In the genomic region with DNA sequence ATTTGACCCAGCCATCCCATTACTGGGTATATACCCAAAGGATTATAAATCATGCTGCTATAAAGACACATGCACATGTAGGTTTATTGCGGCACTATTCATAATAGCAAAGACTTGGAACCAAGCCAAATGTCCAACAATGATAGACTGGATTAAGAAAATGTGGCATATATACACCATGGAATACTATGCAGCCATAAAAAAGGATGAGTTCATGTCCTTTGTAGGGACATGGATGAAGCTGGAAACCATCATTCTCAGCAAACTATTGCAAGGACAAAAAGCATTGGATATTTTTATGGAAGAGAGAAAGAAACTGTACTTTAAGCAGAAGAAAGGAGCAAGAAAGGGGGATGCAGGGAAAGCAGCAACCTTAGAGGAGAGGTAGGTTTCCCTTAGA, we compare ENCODE assay signal across 5 cellular contexts. TPM values are rescaled to one million over a fixed set of nuclear protein-coding genes. Genes with fewer than 3 reads are reported as not detected.
"Had no signal": no experiment of that assay in that cellular context is flagged by ENCODE, and none has a peak within 500 bp of the region (broad histone marks: within the 10 kb centered on the region; RNA-seq: fewer than 3 reads in every experiment).

No MANE protein-coding gene starts in this region.

RNA-seq across cellular contexts. Expression of a gene that starts 9.5 kb away (rescaled TPM):
- total RNA-seq: naive thymus-derived CD8-positive, alpha-beta T cell; pulmonary artery endothelial cell; right lobe of liver; skeletal muscle tissue had no signal
- polyA plus RNA-seq: naive thymus-derived CD4-positive, alpha-beta T cell; naive thymus-derived CD8-positive, alpha-beta T cell had no signal
